Comparison of ENCODE assay signal across 8 cellular contexts in the genomic region with DNA sequence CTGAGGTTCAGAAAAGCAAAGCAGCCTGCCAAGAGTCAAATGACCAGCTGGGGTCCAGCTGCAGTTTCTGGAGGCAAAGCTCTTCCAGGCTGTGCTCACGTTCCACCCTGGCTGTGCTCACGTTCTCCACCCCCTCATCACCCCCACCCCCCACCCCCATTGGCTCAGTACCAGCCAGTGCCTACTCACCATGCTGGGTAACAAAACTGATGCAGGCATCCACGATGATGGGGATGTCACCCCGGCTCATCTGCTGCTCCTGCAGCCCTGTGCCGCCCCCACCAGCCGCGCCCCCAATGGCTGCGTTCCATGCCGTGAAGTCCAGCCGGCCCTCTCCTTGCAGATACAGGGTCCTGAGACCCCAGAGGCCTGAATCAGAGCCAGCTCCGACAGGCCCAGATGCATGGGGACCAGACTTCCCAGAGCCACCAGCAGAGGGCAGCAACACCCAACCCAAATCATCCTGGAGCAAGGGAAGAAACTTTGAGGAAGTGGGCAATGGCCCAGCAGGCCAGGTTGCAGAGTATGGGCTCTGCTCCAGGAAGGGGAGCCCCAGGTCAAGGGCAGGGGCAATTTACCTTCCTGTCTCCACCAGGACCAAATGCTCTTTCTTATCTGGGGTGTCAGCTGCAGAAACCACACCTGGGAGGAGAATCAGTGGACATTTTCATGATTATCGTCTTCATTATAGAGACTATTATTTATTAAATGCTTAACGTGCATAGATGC. TPM values are rescaled to one million over a fixed set of nuclear protein-coding genes. Genes with fewer than 3 reads are reported as not detected.
A peak's percentile ranks its signal among the peaks of the same experiment; 100 is the strongest.
DNase-seq lines count a peak whose midpoint lies in the region; ATAC-seq and FAIRE-seq lines count a peak whose summit lies in the region.

No MANE protein-coding gene starts in this region.

- no peaks in the 10 kb centered on the region for H3K36me3 ChIP-seq in CD8-positive, alpha-beta memory T cell (ENCODE audit: insufficient read depth, low read length)

- POLR2A ChIA-PET in CD8-positive, alpha-beta memory T cell (lab: Charles Lee) = interaction anchor here (0.5 kb wide), 1 partner anchor 476 kb away, joined by 5 read pairs; no protein-coding TSS in a partner anchor
- POLR2A ChIA-PET in naive thymus-derived CD8-positive, alpha-beta T cell (lab: Charles Lee) = interaction anchor here (0.6 to 1.7 kb wide), 6 partner anchors 18 to 296 kb away, joined by 3 to 4 read pairs (median 3); a partner anchor contains a TSS

- peaks cover 4 to 5% (median 4%) of the 10 kb centered on the region in 3 donors for H3K4me1 Mint-ChIP-seq in CD8-positive, alpha-beta memory T cell
- peaks cover 4 to 6% (median 5%) of the 10 kb centered on the region in 4 donors for H3K4me1 Mint-ChIP-seq in naive thymus-derived CD8-positive, alpha-beta T cell
- peaks cover 4 to 7% of the 10 kb centered on the region in 2 donors for H3K4me1 Mint-ChIP-seq in stimulated activated naive B cell treated with anti-CD40 and anti-IgM and Interleukin-4, amounts not matched to agents 10 μg/mL and 1 μg/mL and 100 μg/mL, for 72 hours

- peak; percentile 96 for FAIRE-seq in GM19239 (lab: Jason Lieb, UNC)

- peaks cover 0 to 7% (median 0%) of the 10 kb centered on the region in 3 donors for H3K36me3 Mint-ChIP-seq in CD8-positive, alpha-beta memory T cell
- no peaks in the 10 kb centered on the region for H3K36me3 Mint-ChIP-seq in naive thymus-derived CD8-positive, alpha-beta T cell
- no peaks in the 10 kb centered on the region for H3K36me3 Mint-ChIP-seq in stimulated activated naive B cell treated with anti-CD40 and anti-IgM and Interleukin-4, amounts not matched to agents 10 μg/mL and 1 μg/mL and 100 μg/mL, for 72 hours

- CTCF ChIA-PET in CD8-positive, alpha-beta memory T cell (lab: Charles Lee) = interaction anchor here (0.7 to 8.0 kb wide), 25 partner anchors 11 to 1038 kb away, joined by 3 to 57 read pairs (median 4); a partner anchor contains a TSS

- DNase-seq in CD8-positive, alpha-beta memory T cell = peak; percentile 49 to 79 (median 62)
- DNase-seq in GM19239 (ENCODE audit: insufficient read length, low spot score) (peak; percentile 90), NCI-H82 treated with DMSO at 0.1 percent for 48 hours (lab: John Stamatoyannopoulos, UW; ENCODE audit: unreplicated experiment) (peak; percentile 13), epidermal melanocyte (ENCODE audit: insufficient read length, low spot score) (peak; percentile 92)
- peak; percentile 36 to 64 (median 62) for DNase-seq in activated CD8-positive, alpha-beta memory T cell treated with anti-CD3 and anti-CD28 coated beads for 48 hours (ENCODE audit: low read depth in 2 of 3, low spot score in 2 of 3)
- DNase-seq in naive thymus-derived CD8-positive, alpha-beta T cell = peak; percentile 46 to 86 (median 68)
- DNase-seq in stimulated activated naive B cell treated with anti-CD40 and anti-IgM and Interleukin-4, amounts not matched to agents 10 μg/mL and 1 μg/mL and 100 μg/mL, for 72 hours = peak; percentile 59

- H3K27ac ChIP-seq in CD8-positive, alpha-beta memory T cell (ENCODE audit: low read depth, low read length) = no peak overlapping the region

- no peak overlapping the region for H3K4me3 Mint-ChIP-seq in CD8-positive, alpha-beta memory T cell
- no peak overlapping the region for H3K4me3 Mint-ChIP-seq in naive thymus-derived CD8-positive, alpha-beta T cell
- no peak overlapping the region for H3K4me3 Mint-ChIP-seq in stimulated activated naive B cell treated with anti-CD40 and anti-IgM and Interleukin-4, amounts not matched to agents 10 μg/mL and 1 μg/mL and 100 μg/mL, for 72 hours

- peak; percentile 83 for ATAC-seq in HG03280 (IDR thresholded peaks at IDR 0.05; ENCODE audit: unreplicated experiment)
- peak; percentile 80 to 91 for ATAC-seq in naive thymus-derived CD8-positive, alpha-beta T cell
- peak; percentile 98 to 99 for ATAC-seq in stimulated activated naive B cell treated with anti-CD40 and anti-IgM and Interleukin-4, amounts not matched to agents 10 μg/mL and 1 μg/mL and 100 μg/mL, for 72 hours (replicated peaks)

- peaks cover 0 to 2% of the 10 kb centered on the region in 2 donors for H3K27me3 Mint-ChIP-seq in CD8-positive, alpha-beta memory T cell
- H3K27me3 Mint-ChIP-seq in naive thymus-derived CD8-positive, alpha-beta T cell = no peaks in the 10 kb centered on the region
- peaks cover 4 to 5% of the 10 kb centered on the region in 2 donors for H3K27me3 Mint-ChIP-seq in stimulated activated naive B cell treated with anti-CD40 and anti-IgM and Interleukin-4, amounts not matched to agents 10 μg/mL and 1 μg/mL and 100 μg/mL, for 72 hours

- no peak overlapping the region for H3K27ac Mint-ChIP-seq in CD8-positive, alpha-beta memory T cell
- H3K27ac Mint-ChIP-seq in naive thymus-derived CD8-positive, alpha-beta T cell = peak overlapping the region in 3 of 10 donors; percentile 40 to 62 (median 58)
- no peak overlapping the region for H3K27ac Mint-ChIP-seq in stimulated activated naive B cell treated with anti-CD40 and anti-IgM and Interleukin-4, amounts not matched to agents 10 μg/mL and 1 μg/mL and 100 μg/mL, for 72 hours

- no peaks in the 10 kb centered on the region for H3K9me3 Mint-ChIP-seq in CD8-positive, alpha-beta memory T cell
- H3K9me3 Mint-ChIP-seq in naive thymus-derived CD8-positive, alpha-beta T cell = no peaks in the 10 kb centered on the region
- no peaks in the 10 kb centered on the region for H3K9me3 Mint-ChIP-seq in stimulated activated naive B cell treated with anti-CD40 and anti-IgM and Interleukin-4, amounts not matched to agents 10 μg/mL and 1 μg/mL and 100 μg/mL, for 72 hours

- no peak overlapping the region for H3K4me3 ChIP-seq in CD8-positive, alpha-beta memory T cell (ENCODE audit: low read length)

- no peaks in the 10 kb centered on the region for H3K27me3 ChIP-seq in CD8-positive, alpha-beta memory T cell (ENCODE audit: insufficient read depth, low read length, poor library complexity, severe bottlenecking)

- no peaks in the 10 kb centered on the region for H3K4me1 ChIP-seq in CD8-positive, alpha-beta memory T cell (ENCODE audit: insufficient read depth, low read length)

- no peaks in the 10 kb centered on the region for H3K9me3 ChIP-seq in CD8-positive, alpha-beta memory T cell (ENCODE audit: low read length)

RNA-seq across cellular contexts. Expression of a gene that starts 13.7 kb away (rescaled TPM):
- 10 to 100 TPM; 31.1 to 33.7 TPM for total RNA-seq in CD8-positive, alpha-beta memory T cell
- 14.6 TPM for polyA plus RNA-seq in CD8-positive, alpha-beta memory T cell
- total RNA-seq in naive thymus-derived CD8-positive, alpha-beta T cell = 100 to 1,000 TPM; 110 to 115 TPM
- polyA plus RNA-seq in naive thymus-derived CD8-positive, alpha-beta T cell = 1 to 10 TPM; 8.8 to 9.4 (median 9.3) TPM

RNA-seq across cellular contexts. Expression of a gene that starts 17.1 kb away (rescaled TPM):
- 1 to 10 TPM; 6.9 to 7.9 TPM for total RNA-seq in CD8-positive, alpha-beta memory T cell
- polyA plus RNA-seq in CD8-positive, alpha-beta memory T cell = 0.20 TPM
- total RNA-seq in naive thymus-derived CD8-positive, alpha-beta T cell = 10 to 100 TPM; 38.2 to 41.4 TPM
- polyA plus RNA-seq in naive thymus-derived CD8-positive, alpha-beta T cell = not detected

RNA-seq across cellular contexts. Expression of a gene that starts 28.1 kb away (rescaled TPM):
- 10 to 100 TPM; 24.8 to 26.2 TPM for total RNA-seq in CD8-positive, alpha-beta memory T cell
- polyA plus RNA-seq in CD8-positive, alpha-beta memory T cell = 3.7 TPM
- total RNA-seq in naive thymus-derived CD8-positive, alpha-beta T cell = 10 to 100 TPM; 22.3 to 23.9 TPM
- 1 to 10 TPM; 2.6 to 3.9 (median 3.4) TPM for polyA plus RNA-seq in naive thymus-derived CD8-positive, alpha-beta T cell

RNA-seq across cellular contexts. Expression of a gene that starts 28.2 kb away (rescaled TPM):
- total RNA-seq in CD8-positive, alpha-beta memory T cell = 10 to 100 TPM; 74.8 to 78.6 TPM
- 92.8 TPM for polyA plus RNA-seq in CD8-positive, alpha-beta memory T cell
- 10 to 100 TPM; 71.1 to 81.6 TPM for total RNA-seq in naive thymus-derived CD8-positive, alpha-beta T cell
- 100 to 1,000 TPM in 1 of 3 donors, 10 to 100 TPM in 2; 85.7 to 100 (median 91.7) TPM for polyA plus RNA-seq in naive thymus-derived CD8-positive, alpha-beta T cell

RNA-seq across cellular contexts. Expression of a gene that starts 46.1 kb away (rescaled TPM):
- 100 to 1,000 TPM; 212 to 217 TPM for total RNA-seq in CD8-positive, alpha-beta memory T cell
- 151 TPM for polyA plus RNA-seq in CD8-positive, alpha-beta memory T cell
- total RNA-seq in naive thymus-derived CD8-positive, alpha-beta T cell = 100 to 1,000 TPM; 171 to 183 TPM
- 100 to 1,000 TPM in 1 of 3 donors, 10 to 100 TPM in 2; 87.4 to 105 (median 92.9) TPM for polyA plus RNA-seq in naive thymus-derived CD8-positive, alpha-beta T cell

Comparison
In these comparisons a context has a peak if more than half of its experiments do, and no peak if none do; other contexts are left out.
1. DNase-seq: peak in every context shown above with its lines; median percentile 92 in epidermal melanocyte; 90 in GM19239; 68 in naive thymus-derived CD8-positive, alpha-beta T cell; 62 in CD8-positive, alpha-beta memory T cell; 62 in activated CD8-positive, alpha-beta memory T cell treated with anti-CD3 and anti-CD28 coated beads for 48 hours; 59 in stimulated activated naive B cell treated with anti-CD40 and anti-IgM and Interleukin-4, amounts not matched to agents 10 μg/mL and 1 μg/mL and 100 μg/mL, for 72 hours; 13 in NCI-H82 treated with DMSO at 0.1 percent for 48 hours.
2. RNA of a gene that starts 17.1 kb away (total RNA-seq): 38.2 to 41.4 TPM in naive thymus-derived CD8-positive, alpha-beta T cell; 6.9 to 7.9 TPM in CD8-positive, alpha-beta memory T cell; every median in the first group is over 4 times any median in the second.
3. Peak in every context shown above with its lines, with median percentiles within 50 percentile points of each other: ATAC-seq.